ENCODE assay signal across 8 cellular contexts in genomic region chr7:155298834-155299538, GRCh38. TPM values are rescaled to one million over a fixed set of nuclear protein-coding genes. Genes with fewer than 3 reads are reported as not detected.
DNase-seq lines count a peak whose midpoint lies in the region; ATAC-seq and FAIRE-seq lines count a peak whose summit lies in the region.

No MANE protein-coding gene starts in this region.

- WGBS in mesenchymal stem cell: 2% methylated on average over 27 of the region's 27 CpGs

- H4K91ac ChIP-seq in mesenchymal stem cell (ENCODE audit: low read length): no peak overlapping the region

- peak overlapping the region; percentile 94 for H3K4me2 ChIP-seq in mesenchymal stem cell (ENCODE audit: low read length, poor library complexity, severe bottlenecking)

- peak; percentile 65 for FAIRE-seq in HTR-8/SVneo (lab: Jason Lieb, UNC)

- no peaks in the 10 kb centered on the region for H3K9me3 Mint-ChIP-seq in activated CD8-positive, alpha-beta memory T cell treated with anti-CD3 and anti-CD28 coated beads, Interleukin-2, amount 10 ng/mL, durations not matched to agents 7 days and 5 days (ENCODE audit: low read depth)

- peak overlapping the region in 1 of 2 experiments; percentile 85 for H3K4ac ChIP-seq in mesenchymal stem cell (ENCODE audit: low read depth in 1 of 2, low read length in 2 of 2)

- H3K27ac ChIP-seq in mesenchymal stem cell (ENCODE audit: low read length, poor library complexity, severe bottlenecking): peak overlapping the region; percentile 22

- peak overlapping the region in 1 of 2 experiments; percentile 11 for H3K18ac ChIP-seq in mesenchymal stem cell (ENCODE audit: low read depth in 1 of 2, low read length in 2 of 2)

- no peak overlapping the region for H2AFZ ChIP-seq in mesenchymal stem cell (ENCODE audit: low read depth, low read length)

- H3K79me1 ChIP-seq in mesenchymal stem cell (replicated peaks; ENCODE audit: low read length, poor library complexity, severe bottlenecking): peaks cover 21% of the 10 kb centered on the region

- CTCF ChIA-PET in activated CD8-positive, alpha-beta memory T cell treated with anti-CD3 and anti-CD28 coated beads, Interleukin-2, amount 10 ng/mL, durations not matched to agents 7 days and 5 days (lab: Charles Lee): interaction anchor here (0.8 to 4.7 kb wide), 9 partner anchors 34 to 371 kb away, joined by 3 to 35 read pairs (median 5); no protein-coding TSS in a partner anchor

- H3K27me3 ChIP-seq in endocrine pancreas (ENCODE audit: control insufficient read depth, insufficient read depth, low read length) (no peaks in the 10 kb centered on the region), mesenchymal stem cell (ENCODE audit: control insufficient read depth in 1 of 2, insufficient read depth in 1 of 2, low read length in 2 of 2) (no peaks in the 10 kb centered on the region)

- peaks cover 60% of the 10 kb centered on the region for H3K36me3 Mint-ChIP-seq in activated CD8-positive, alpha-beta memory T cell treated with anti-CD3 and anti-CD28 coated beads, Interleukin-2, amount 10 ng/mL, durations not matched to agents 7 days and 5 days

- H3K4me1 Mint-ChIP-seq in activated CD8-positive, alpha-beta memory T cell treated with anti-CD3 and anti-CD28 coated beads, Interleukin-2, amount 10 ng/mL, durations not matched to agents 7 days and 5 days: peaks cover 61% of the 10 kb centered on the region

- H3K27me3 Mint-ChIP-seq in activated CD8-positive, alpha-beta memory T cell treated with anti-CD3 and anti-CD28 coated beads, Interleukin-2, amount 10 ng/mL, durations not matched to agents 7 days and 5 days: no peaks in the 10 kb centered on the region

- H3K9ac ChIP-seq in endocrine pancreas (ENCODE audit: control insufficient read depth, insufficient read depth, low read length) (no peak overlapping the region), mesenchymal stem cell (ENCODE audit: low read length) (peak overlapping the region; percentile 95)

- peak; percentile 66 for ATAC-seq in GM21367 (IDR thresholded peaks at IDR 0.05; ENCODE audit: unreplicated experiment)
- ATAC-seq in activated CD8-positive, alpha-beta memory T cell treated with anti-CD3 and anti-CD28 coated beads, Interleukin-2, amount 10 ng/mL, durations not matched to agents 7 days and 5 days: peak; percentile 72

- H3K9me3 ChIP-seq in endocrine pancreas (ENCODE audit: control insufficient read depth, low read length) (no peaks in the 10 kb centered on the region), mesenchymal stem cell (ENCODE audit: control insufficient read depth, low read length) (no peaks in the 10 kb centered on the region)

- no peak overlapping the region for H4K8ac ChIP-seq in mesenchymal stem cell (ENCODE audit: low read length)

- peaks cover 5% of the 10 kb centered on the region for H3K4me1 ChIP-seq in endocrine pancreas (ENCODE audit: control insufficient read depth, insufficient read depth, low read length)
- peaks cover 27% of the 10 kb centered on the region for H3K4me1 ChIP-seq in mesenchymal stem cell (ENCODE audit: control insufficient read depth, insufficient read depth, low read depth, low read length)

- peaks cover 3% of the 10 kb centered on the region for H3K36me3 ChIP-seq in endocrine pancreas (ENCODE audit: control insufficient read depth, insufficient read depth, low read length)
- H3K36me3 ChIP-seq in mesenchymal stem cell (ENCODE audit: control insufficient read depth in 1 of 2, insufficient read depth in 2 of 2, low read depth in 1 of 2, low read length in 2 of 2): peaks cover 10 to 47% of the 10 kb centered on the region in 2 experiments

- peak overlapping the region; percentile 97 for H3K27ac Mint-ChIP-seq in activated CD8-positive, alpha-beta memory T cell treated with anti-CD3 and anti-CD28 coated beads, Interleukin-2, amount 10 ng/mL, durations not matched to agents 7 days and 5 days

- no peak overlapping the region for H2BK12ac ChIP-seq in mesenchymal stem cell (ENCODE audit: low read length in 2 of 2)

- peak; percentile 78 for DNase-seq in COLO829 (ENCODE audit: low spot score)
- peak; percentile 88 for DNase-seq in HTR-8/SVneo (ENCODE audit: insufficient read length, low spot score)
- peak; percentile 89 for DNase-seq in NOMO-1 treated with DMSO at 0.1 percent for 48 hours (lab: John Stamatoyannopoulos, UW; ENCODE audit: unreplicated experiment)
- peak; percentile 99 for DNase-seq in activated CD8-positive, alpha-beta memory T cell treated with anti-CD3 and anti-CD28 coated beads, Interleukin-2, amount 10 ng/mL, durations not matched to agents 7 days and 5 days
- DNase-seq in mesenchymal stem cell: peak; percentile 95
- peak; percentile 87 for DNase-seq in stimulated activated CD8-positive, alpha-beta memory T cell treated with anti-CD3 and anti-CD28 coated beads, Interleukin-12 subunit alpha, Interleukin-12 subunit beta, amount 100 ng/mL, for 24 hours (ENCODE audit: extremely low read depth)

- H2BK15ac ChIP-seq in mesenchymal stem cell (ENCODE audit: low read depth, poor library complexity, severe bottlenecking): no peak overlapping the region

- H3K4me3 Mint-ChIP-seq in activated CD8-positive, alpha-beta memory T cell treated with anti-CD3 and anti-CD28 coated beads, Interleukin-2, amount 10 ng/mL, durations not matched to agents 7 days and 5 days: peak overlapping the region; percentile 88

- H2BK5ac ChIP-seq in mesenchymal stem cell (ENCODE audit: low read depth, low read length, poor library complexity, severe bottlenecking): no peak overlapping the region

- no peak overlapping the region for H3K23ac ChIP-seq in mesenchymal stem cell (ENCODE audit: low read length in 2 of 2)

- H3K14ac ChIP-seq in mesenchymal stem cell (ENCODE audit: low read length in 2 of 2): no peak overlapping the region

- H3K4me3 ChIP-seq in endocrine pancreas (ENCODE audit: control insufficient read depth, insufficient read depth, low read length): peak overlapping the region; percentile 89
- peak overlapping the region; percentile 82 to 99 for H3K4me3 ChIP-seq in mesenchymal stem cell (ENCODE audit: insufficient read depth in 1 of 2, low read depth in 1 of 2, low read length in 2 of 2)

- no peak overlapping the region for H2BK120ac ChIP-seq in mesenchymal stem cell (ENCODE audit: low read depth, low read length)

- H2AK5ac ChIP-seq in mesenchymal stem cell (ENCODE audit: low read length, severe bottlenecking): no peak overlapping the region

RNA-seq across cellular contexts. Expression of gene INSIG1, which starts 1.3 kb away (rescaled TPM):
- total RNA-seq in activated CD8-positive, alpha-beta memory T cell treated with anti-CD3 and anti-CD28 coated beads, Interleukin-2, amount 10 ng/mL, durations not matched to agents 7 days and 5 days: 100 to 1,000 TPM; 145 to 164 TPM
- 274 TPM for polyA plus RNA-seq in mesenchymal stem cell (2013, experiment 1 of 2)
- 281 TPM for polyA plus RNA-seq in mesenchymal stem cell (2013, experiment 2 of 2)

Comparison
In these comparisons a context has a peak if more than half of its experiments do, and no peak if none do; other contexts are left out.
1. Peak in every context shown above with its lines: DNase-seq, ATAC-seq, H3K4me3 ChIP-seq and H3K27ac ChIP-seq.